ENCODE assay signal across 26 cellular contexts in the genomic region with DNA sequence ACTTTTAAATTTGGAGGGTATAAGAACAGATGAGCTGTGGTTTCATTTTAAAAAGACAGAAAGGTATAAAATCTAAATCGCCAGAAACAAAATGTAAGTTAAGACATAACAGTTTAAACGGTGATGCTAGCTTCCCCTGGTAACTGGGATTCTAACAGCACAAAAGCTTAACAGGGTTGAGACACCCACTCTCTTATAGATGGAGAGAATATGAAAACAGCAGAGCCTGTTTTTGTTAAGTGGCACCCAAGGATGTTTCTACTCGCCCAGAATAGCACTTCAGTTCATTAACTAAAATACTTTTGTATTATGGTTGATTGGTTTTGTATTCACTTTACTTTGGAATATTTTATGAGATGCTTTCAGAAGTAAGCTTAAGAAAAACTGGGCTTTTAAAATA.
DNase-seq lines count a peak whose midpoint lies in the region; ATAC-seq and TF ChIP-seq lines count a peak whose summit lies in the region.
"Had no signal": no experiment of that assay in that cellular context is flagged by ENCODE, and none has a peak within 500 bp of the region (broad histone marks: within the 10 kb centered on the region; RNA-seq: fewer than 3 reads in every experiment).

No MANE protein-coding gene starts in this region.

- DNase-seq in left ventricle myocardium inferior (no peak), Right ventricle myocardium superior (no peak), adipocyte (ENCODE audit: low read depth) (peak; percentile 22), neuronal stem cell (ENCODE audit: low spot score) (no peak), thyroid gland (no peak)
- DNase-seq in activated CD4-positive, alpha-beta T cell treated with anti-CD3 and anti-CD28 coated beads for 1 hour = no peak
- DNase-seq: activated CD4-positive, alpha-beta T cell treated with anti-CD3 and anti-CD28 coated beads for 36 hours; activated CD8-positive, alpha-beta T cell treated with anti-CD3 and anti-CD28 coated beads, Interleukin-2, amount 10 ng/mL, durations not matched to agents 7 days and 5 days; activated naive CD4-positive, alpha-beta T cell treated with anti-CD3 and anti-CD28 coated beads, Interleukin-2, amount 10 ng/mL, durations not matched to agents 7 days and 5 days; AML-193; CD4-positive, alpha-beta T cell; EL; KBM-7; MG63; NCI-H1417; NCI-H2029; NCI-H524 treated with DMSO at 0.1 percent for 48 hours; NK-92 treated with Interleukin-12 subunit alpha and Interleukin-12 subunit beta, amount 100 ng/mL, for 24 hours; PC-3; stimulated activated CD4-positive, alpha-beta T cell treated with anti-CD3 and anti-CD28 coated beads, Interleukin-4, amount 100 ng/mL, for 24 hours; substantia nigra had no signal

- no peak overlapping the region for H2BK5ac ChIP-seq in neuronal stem cell (ENCODE audit: low read length)

- H3K27ac ChIP-seq in left ventricle myocardium inferior (replicated peaks) (peak overlapping the region; percentile 54), neuronal stem cell (replicated peaks; ENCODE audit: low read length) (no peak overlapping the region), thyroid gland (no peak overlapping the region)
- H3K27ac ChIP-seq: parathyroid adenoma had no signal

- H4K91ac ChIP-seq in neuronal stem cell (ENCODE audit: low read depth, low read length, poor library complexity) = no peak overlapping the region

- H2BK15ac ChIP-seq in neuronal stem cell (ENCODE audit: low read length) = no peak overlapping the region

- no peaks in the 10 kb centered on the region for H3K27me3 ChIP-seq in left ventricle myocardium inferior (ENCODE audit: low read depth)
- no peaks in the 10 kb centered on the region for H3K27me3 ChIP-seq in adipocyte (replicated peaks; ENCODE audit: control insufficient read depth, insufficient read depth, low read length)
- H3K27me3 ChIP-seq in neuronal stem cell (ENCODE audit: control insufficient read depth in 3 of 3, insufficient read depth in 3 of 3, low read depth in 1 of 3, low read length in 3 of 3) = no peaks in the 10 kb centered on the region
- H3K27me3 ChIP-seq in thyroid gland = no peaks in the 10 kb centered on the region
- H3K27me3 ChIP-seq: gastroesophageal sphincter, MG63 had no signal

- H3K36me3 ChIP-seq in left ventricle myocardium inferior (no peaks in the 10 kb centered on the region), adipocyte (ENCODE audit: control insufficient read depth, insufficient read depth, low read length, severe bottlenecking) (no peaks in the 10 kb centered on the region), neuronal stem cell (replicated peaks in 1 of 2; ENCODE audit: control insufficient read depth in 2 of 2, insufficient read depth in 2 of 2, low read length in 2 of 2) (no peaks in the 10 kb centered on the region), thyroid gland (no peaks in the 10 kb centered on the region)
- H3K36me3 ChIP-seq: gastroesophageal sphincter, MG63 had no signal

- no peak overlapping the region for H2AK5ac ChIP-seq in neuronal stem cell (ENCODE audit: low read depth, low read length)

- no peak overlapping the region for H2BK12ac ChIP-seq in neuronal stem cell (ENCODE audit: low read length)

- H2BK120ac ChIP-seq in neuronal stem cell (ENCODE audit: low read depth, low read length) = no peak overlapping the region

- no peak for TF ChIP-seq CTCF in left ventricle myocardium inferior (IDR thresholded peaks at IDR 0.05; ENCODE audit: borderline replicate concordance)
- TF ChIP-seq CTCF in thyroid gland (IDR thresholded peaks at IDR 0.05) = no peak

- no peak overlapping the region for H3K14ac ChIP-seq in neuronal stem cell (ENCODE audit: low read length)

- H3K79me1 ChIP-seq in neuronal stem cell (ENCODE audit: low read depth, low read length) = no peaks in the 10 kb centered on the region

- peak overlapping the region; percentile 56 for H2AFZ ChIP-seq in neuronal stem cell (ENCODE audit: low read length)
- H2AFZ ChIP-seq: parathyroid adenoma had no signal

- no peak overlapping the region for H3K18ac ChIP-seq in neuronal stem cell (ENCODE audit: low read length)

- H3K4me1 ChIP-seq in left ventricle myocardium inferior (peaks cover 5% of the 10 kb centered on the region), adipocyte (ENCODE audit: control insufficient read depth, insufficient read depth, low read length) (peaks cover 28% of the 10 kb centered on the region), neuronal stem cell (ENCODE audit: control insufficient read depth in 2 of 2, insufficient read depth in 1 of 2, low read depth in 1 of 2, low read length in 2 of 2) (peaks cover 0 to 4% of the 10 kb centered on the region in 2 donors), thyroid gland (no peaks in the 10 kb centered on the region)
- H3K4me1 ChIP-seq: parathyroid adenoma had no signal

- WGBS in neuronal stem cell (ENCODE audit: extremely low coverage in 2 of 2, insufficient read length in 2 of 2, insufficient replicate concordance in 1 of 2), 2 donors = no CpG with 5 or more reads among the region's 3 CpGs
- WGBS in thyroid gland, 2 donors = 31% methylated on average over 3 of the region's 3 CpGs

- no peak for ATAC-seq in Right ventricle myocardium superior (ENCODE audit: poor library complexity)
- ATAC-seq in GM21529 (IDR thresholded peaks at IDR 0.05; ENCODE audit: unreplicated experiment) = no peak
- no peak for ATAC-seq in activated CD4-positive, CD25-positive, alpha-beta regulatory T cell treated with anti-CD3 and anti-CD28 coated beads, Interleukin-2, amount 50 U/mL, for 24 hours
- ATAC-seq: activated CD4-positive, alpha-beta T cell treated with anti-CD3 and anti-CD28 coated beads for 36 hours; activated CD8-positive, alpha-beta T cell treated with anti-CD3 and anti-CD28 coated beads, Interleukin-2, amount 10 ng/mL, durations not matched to agents 7 days and 5 days; activated T-helper 17 cell treated with anti-CD3 and anti-CD28 coated beads, Interleukin-2, amount 50 U/mL, for 72 hours; gastroesophageal sphincter; PC-3 had no signal

- peak overlapping the region; percentile 19 for H3K4me3 ChIP-seq in left ventricle myocardium inferior
- peak overlapping the region; percentile 24 for H3K4me3 ChIP-seq in adipocyte (ENCODE audit: low read length)
- H3K4me3 ChIP-seq in neuronal stem cell (ENCODE audit: low read length in 2 of 2) = no peak overlapping the region
- H3K4me3 ChIP-seq in thyroid gland (replicated peaks in 1 of 3) = no peak overlapping the region
- H3K4me3 ChIP-seq: MG63 had no signal

- TF ChIP-seq POLR2A in thyroid gland (IDR thresholded peaks at IDR 0.05) = no peak

- H3K9ac ChIP-seq in adipocyte (ENCODE audit: low read length) (peak overlapping the region; percentile 27), neuronal stem cell (ENCODE audit: low read depth, low read length, poor library complexity) (no peak overlapping the region)
- H3K9ac ChIP-seq: parathyroid adenoma had no signal

- H3K4ac ChIP-seq in neuronal stem cell (ENCODE audit: low read length) = no peak overlapping the region

- H4K8ac ChIP-seq in neuronal stem cell (ENCODE audit: low read depth, low read length) = no peak overlapping the region

- no peak overlapping the region for H3K23ac ChIP-seq in neuronal stem cell (ENCODE audit: low read depth, low read length, poor library complexity)

- H3K9me3 ChIP-seq in left ventricle myocardium inferior (replicated peaks) = no peaks in the 10 kb centered on the region
- H3K9me3 ChIP-seq in adipocyte (ENCODE audit: control insufficient read depth, low read length) = no peaks in the 10 kb centered on the region
- no peaks in the 10 kb centered on the region for H3K9me3 ChIP-seq in neuronal stem cell (replicated peaks in 1 of 2; ENCODE audit: control insufficient read depth in 2 of 2, insufficient read depth in 1 of 2, low read depth in 1 of 2, low read length in 2 of 2)
- H3K9me3 ChIP-seq in thyroid gland = no peaks in the 10 kb centered on the region
- H3K9me3 ChIP-seq: gastroesophageal sphincter, MG63 had no signal

- H3K4me2 ChIP-seq in neuronal stem cell (ENCODE audit: insufficient read depth, low read length, poor library complexity, severe bottlenecking) = no peak overlapping the region

- intact Hi-C loops in left ventricle myocardium inferior (cut with micrococcal nuclease) = no loop called here
- intact Hi-C loops in Right ventricle myocardium superior (cut with DNase I) = no loop called here
- intact Hi-C loops in thyroid gland (cut with DNase I) = no loop called here

Comparison
In these comparisons a context has a peak if more than half of its experiments do, and no peak if none do; other contexts are left out.
1. H3K4me3 ChIP-seq: peak in left ventricle myocardium inferior (single experiment) and adipocyte (single experiment); none in neuronal stem cell (0 of 2) and thyroid gland (0 of 3).